ENCODE assay signal across 1 cellular context in genomic region chr18:9062418-9062751, GRCh38.
TF ChIP-seq lines count a peak whose summit lies in the region.

No MANE protein-coding gene starts in this region.

TF ChIP-seq in K562, 482 proteins besides CTCF, POLR2A, EP300 and RAD21 (continued from another document):
- TF ChIP-seq POLR3A (IDR thresholded peaks at IDR 0.05; ENCODE audit: borderline replicate concordance, extremely low read depth, insufficient read depth, insufficient read length): no peak
- no peak for TF ChIP-seq NFATC3 (IDR thresholded peaks at IDR 0.05)
- TF ChIP-seq HMGXB4 (CRISPR knock-in tag; IDR thresholded peaks at IDR 0.05): no peak
- no peak for TF ChIP-seq CBFA2T2 (conservative IDR thresholded peaks at IDR 0.05)
- no peak for TF ChIP-seq FOXM1 (IDR thresholded peaks at IDR 0.05; ENCODE audit: low read depth)
- no peak for TF ChIP-seq FOXM1 (CRISPR knock-in tag; IDR thresholded peaks at IDR 0.05; ENCODE audit: low read depth)
- no peak for TF ChIP-seq ELF1 (tag; IDR thresholded peaks at IDR 0.05)
- TF ChIP-seq NCOA1 (IDR thresholded peaks at IDR 0.05; ENCODE audit: low read depth): no peak
- no peak for TF ChIP-seq FOXP4 (CRISPR knock-in tag; IDR thresholded peaks at IDR 0.05; ENCODE audit: borderline replicate concordance)
- no peak for TF ChIP-seq U2AF2 (optimal IDR thresholded peaks at IDR 0.05; ENCODE audit: low read depth, low read length)
- TF ChIP-seq MCM3 (IDR thresholded peaks at IDR 0.05): no peak
- TF ChIP-seq ZNF740 (CRISPR knock-in tag; IDR thresholded peaks at IDR 0.05): no peak
- no peak for TF ChIP-seq ZNF740 (tag; IDR thresholded peaks at IDR 0.05)
- no peak for TF ChIP-seq EHMT2 (IDR thresholded peaks at IDR 0.05)
- no peak for TF ChIP-seq CHAMP1 (IDR thresholded peaks at IDR 0.05)
- no peak for TF ChIP-seq SAP30 (IDR thresholded peaks at IDR 0.05; ENCODE audit: borderline replicate concordance, insufficient read depth, low read depth, low read length, poor library complexity, severe bottlenecking)
- no peak for TF ChIP-seq PKNOX1 (IDR thresholded peaks at IDR 0.05)
- no peak for TF ChIP-seq ZFP36 (IDR thresholded peaks at IDR 0.05; ENCODE audit: low read depth, low read length, partially characterized antibody)
- no peak for TF ChIP-seq POLR2AphosphoS2 (IDR thresholded peaks at IDR 0.05; ENCODE audit: low read length)
- no peak for TF ChIP-seq ETS1 (conservative IDR thresholded peaks at IDR 0.05; ENCODE audit: control insufficient read depth, low read depth, low read length)
